Comparison of ENCODE assay signal across 26 cellular contexts in genomic region chr18:78497641-78498040, GRCh38.
"Had no signal": no experiment of that assay in that cellular context is flagged by ENCODE, and none has a peak within 500 bp of the region (broad histone marks: within the 10 kb centered on the region; RNA-seq: fewer than 3 reads in every experiment).

No MANE protein-coding gene starts in this region.

- H3K4me3 ChIP-seq: gastrocnemius medialis, hepatocyte, left lung, mucosa of descending colon, neural progenitor cell, psoas muscle, skin epidermis, suprapubic skin, transverse colon had no signal

- FAIRE-seq: colon, islet of Langerhans had no signal

- H3K27me3 ChIP-seq: gastrocnemius medialis, hepatocyte, left lung, neural progenitor cell, suprapubic skin, transverse colon had no signal

- H3K9ac ChIP-seq: neural progenitor cell had no signal

- ATAC-seq: esophagus mucosa; gastrocnemius medialis; left cardiac atrium; left lung; mucosa of descending colon; natural killer cell treated with Interleukin-12 subunit alpha and Interleukin-12 subunit beta and Interleukin-15 and Interleukin-18, amount 100 ng/mL, for 72 hours; psoas muscle; stimulated activated naive CD8-positive, alpha-beta T cell treated with anti-CD3 and anti-CD28 coated beads, Interleukin-15, amount 100 ng/mL, for 72 hours had no signal

- H2AFZ ChIP-seq: hepatocyte, neural progenitor cell had no signal

- H3K36me3 ChIP-seq: gastrocnemius medialis, left lung, suprapubic skin, transverse colon had no signal

- H3K4me1 ChIP-seq: gastrocnemius medialis, left lung, neural progenitor cell, psoas muscle, suprapubic skin, transverse colon had no signal

- H3K27ac ChIP-seq: epithelial cell of prostate, gastrocnemius medialis, hepatocyte, left lung, neural progenitor cell, psoas muscle, skin epidermis, suprapubic skin, transverse colon had no signal

- H3K4me2 ChIP-seq: hepatocyte, neural progenitor cell had no signal

- H3K9me3 ChIP-seq: gastrocnemius medialis, psoas muscle, transverse colon had no signal

- DNase-seq: effector CD8-positive, alpha-beta T cell; endodermal cell; foreskin fibroblast; gastrocnemius medialis; left cardiac atrium; left lung; mesenchymal stem cell; mucosa of descending colon; naive B cell; nucleus accumbens; psoas muscle; right cardiac atrium; stimulated activated CD4-positive, alpha-beta T cell treated with anti-CD3 and anti-CD28 coated beads, Interleukin-15, amount 100 ng/mL, for 24 hours; stimulated activated CD4-positive, alpha-beta T cell treated with anti-CD3 and anti-CD28 coated beads, Interleukin-2, amount 100 ng/mL, for 48 hours; stimulated activated naive CD4-positive, alpha-beta T cell; stimulated activated naive CD8-positive, alpha-beta T cell treated with anti-CD3 and anti-CD28 coated beads, Interleukin-15, amount 100 ng/mL, for 72 hours; transverse colon had no signal
